Comparison of ENCODE assay signal across 25 cellular contexts in the genomic region with DNA sequence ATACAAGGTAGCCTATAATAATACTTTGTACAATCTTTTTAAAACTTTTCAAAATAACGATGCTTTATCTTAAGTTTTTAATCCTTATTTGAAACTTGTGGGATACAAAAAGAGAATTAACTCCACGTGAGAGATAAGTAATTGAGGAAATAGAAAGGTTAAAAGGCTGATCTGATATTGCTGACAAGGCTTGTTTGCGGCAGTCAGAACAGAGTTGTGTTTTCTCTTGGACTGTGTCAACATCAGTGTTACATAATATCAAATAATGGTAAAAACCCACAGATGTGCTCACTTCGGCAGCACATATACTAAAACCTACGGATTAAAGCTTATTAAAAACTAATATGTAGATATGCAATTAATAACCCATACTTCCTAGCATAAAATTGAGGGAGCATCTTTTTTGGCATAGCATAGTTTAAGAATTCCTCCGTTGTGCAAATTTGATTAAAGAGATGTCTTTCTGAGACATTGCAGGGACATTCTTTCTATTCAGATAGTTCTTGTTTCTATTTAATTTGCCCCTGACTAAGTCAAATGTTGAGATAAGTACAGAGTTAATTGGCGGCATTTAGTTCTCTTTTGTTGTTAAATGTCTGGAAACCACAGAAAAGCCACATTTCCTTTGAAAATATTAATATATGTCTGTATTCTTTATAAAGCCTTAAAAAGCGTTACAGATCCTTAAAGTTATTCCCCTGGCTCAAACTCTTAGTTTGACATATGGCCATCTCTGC.
A peak's percentile ranks its signal among the peaks of the same experiment; 100 is the strongest.
DNase-seq lines count a peak whose midpoint lies in the region; ATAC-seq and TF ChIP-seq lines count a peak whose summit lies in the region.
"Had no signal": no experiment of that assay in that cellular context is flagged by ENCODE, and none has a peak within 500 bp of the region (broad histone marks: within the 10 kb centered on the region; RNA-seq: fewer than 3 reads in every experiment).

No MANE protein-coding gene starts in this region.

- intact Hi-C loops in Right ventricle myocardium superior (cut with DNase I) (no loop called here), left cardiac atrium (cut with DNase I) (no loop called here), spleen (cut with DNase I; ENCODE audit: low total_unique reads) (no loop called here)
- intact Hi-C loops in CD4-positive, alpha-beta memory T cell (cut with micrococcal nuclease), result no loop called here

- no peak for DNase-seq in Right ventricle myocardium superior
- DNase-seq in left cardiac atrium, result no peak
- DNase-seq in A172 (ENCODE audit: low spot score), result no peak
- DNase-seq in NCI-H146 (lab: John Stamatoyannopoulos, UW), result no peak
- no peak for DNase-seq in CD4-positive, alpha-beta memory T cell
- no peak for DNase-seq in spleen
- DNase-seq: activated CD4-positive, alpha-beta T cell treated with anti-CD3 and anti-CD28 coated beads for 48 hours; activated naive CD4-positive, alpha-beta T cell treated with anti-CD3 and anti-CD28 coated beads, Interleukin-2, amount 50 U/mL, for 16 hours; caudate nucleus; dermis blood vessel endothelial cell; head of caudate nucleus; MG63; NCI-H2171; NCI-H69; OCI-M1; stimulated activated CD4-positive, alpha-beta T cell treated with anti-CD3 and anti-CD28 coated beads, Interleukin-4, amount 100 ng/mL, for 4 hours; T-cell had no signal

- H3K36me3 ChIP-seq in liver (ENCODE audit: control insufficient read depth in 4 of 4, insufficient read depth in 3 of 4, low read depth in 1 of 4, low read length in 3 of 4) (no peaks in the 10 kb centered on the region), spleen (peaks cover 0 to 27% (median 3%) of the 10 kb centered on the region in 6 donors)
- H3K36me3 ChIP-seq in CD4-positive, alpha-beta memory T cell (ENCODE audit: insufficient read depth, low read length), result no peaks in the 10 kb centered on the region
- H3K36me3 ChIP-seq: MG63, neural progenitor cell had no signal

- POLR2A ChIA-PET in CD4-positive, alpha-beta memory T cell (lab: Charles Lee; ENCODE audit: partially characterized antibody), result no interaction called here

- H3K27ac ChIP-seq in VCaP, result peak overlapping the region; percentile 40
- peak overlapping the region; percentile 25 to 43 for H3K27ac ChIP-seq in liver (ENCODE audit: low read depth in 1 of 2, low read length in 2 of 2)
- no peak overlapping the region for H3K27ac ChIP-seq in CD4-positive, alpha-beta memory T cell (ENCODE audit: low read depth, low read length)
- H3K27ac ChIP-seq in spleen, result peak overlapping the region in 4 of 8 donors; percentile 9 to 43 (median 30)
- H3K27ac ChIP-seq: neural progenitor cell, skin epidermis, tibial nerve had no signal

- no peaks in the 10 kb centered on the region for H3K27me3 Mint-ChIP-seq in CD4-positive, alpha-beta memory T cell
- H3K27me3 Mint-ChIP-seq: stimulated activated naive CD8-positive, alpha-beta T cell treated with anti-CD3 and anti-CD28 coated beads, Interleukin-15, Interleukin-2, amounts not matched to agents 100 ng/mL and 50 ng/mL, for 24 hours; T-cell had no signal

- H3K4me3 ChIP-seq in liver (ENCODE audit: low read depth in 1 of 3, low read length in 3 of 3) (peak overlapping the region in 1 of 3 donors; percentile 46), spleen (no peak overlapping the region)
- no peak overlapping the region for H3K4me3 ChIP-seq in CD4-positive, alpha-beta memory T cell (ENCODE audit: low read length in 2 of 2)
- H3K4me3 ChIP-seq: GM23338, MG63, neural progenitor cell, skin epidermis, tibial nerve had no signal

- 20% methylated on average over 8 of the region's 8 CpGs for WGBS in liver
- 25 to 41% (median 28%) methylated on average over 8 of the region's 8 CpGs for WGBS in spleen, 5 donors

- no peaks in the 10 kb centered on the region for H3K4me1 Mint-ChIP-seq in CD4-positive, alpha-beta memory T cell
- H3K4me1 Mint-ChIP-seq: neural progenitor cell, T-cell had no signal

- peak overlapping the region in 1 of 2 donors; percentile 49 for H3K9ac ChIP-seq in liver (ENCODE audit: low read depth in 1 of 2, low read length in 2 of 2)
- H3K9ac ChIP-seq: neural progenitor cell had no signal

- no peaks in the 10 kb centered on the region for H3K9me3 ChIP-seq in liver (ENCODE audit: control insufficient read depth in 4 of 4, low read length in 3 of 4)
- no peaks in the 10 kb centered on the region for H3K9me3 ChIP-seq in CD4-positive, alpha-beta memory T cell (ENCODE audit: control insufficient read depth in 1 of 2, low read length in 2 of 2)
- no peaks in the 10 kb centered on the region for H3K9me3 ChIP-seq in spleen
- H3K9me3 ChIP-seq: MG63, tibial nerve had no signal

- TF ChIP-seq POLR2A in spleen (IDR thresholded peaks at IDR 0.05), result no peak

- no peaks in the 10 kb centered on the region for H3K27me3 ChIP-seq in liver (ENCODE audit: control insufficient read depth in 4 of 4, insufficient read depth in 4 of 4, low read length in 3 of 4)
- H3K27me3 ChIP-seq in CD4-positive, alpha-beta memory T cell (ENCODE audit: insufficient read depth, low read length), result no peaks in the 10 kb centered on the region
- H3K27me3 ChIP-seq in spleen (replicated peaks in 1 of 7), result no peaks in the 10 kb centered on the region
- H3K27me3 ChIP-seq: MG63, neural progenitor cell, tibial nerve had no signal

- H3K27ac Mint-ChIP-seq in CD4-positive, alpha-beta memory T cell, result no peak overlapping the region
- H3K27ac Mint-ChIP-seq: GM23338; neural progenitor cell; stimulated activated naive CD8-positive, alpha-beta T cell treated with anti-CD3 and anti-CD28 coated beads, Interleukin-15, Interleukin-2, amounts not matched to agents 100 ng/mL and 50 ng/mL, for 24 hours; T-cell had no signal

- peaks cover 4 to 22% of the 10 kb centered on the region in 2 donors for H3K36me3 Mint-ChIP-seq in CD4-positive, alpha-beta memory T cell

- ATAC-seq in Right ventricle myocardium superior (ENCODE audit: poor library complexity), result peak; percentile 70
- no peak for ATAC-seq in left cardiac atrium
- ATAC-seq: GM23338, Right ventricle myocardium inferior, T-cell had no signal

- no peak overlapping the region for H3K4me3 Mint-ChIP-seq in CD4-positive, alpha-beta memory T cell
- H3K4me3 Mint-ChIP-seq: GM23338; neural progenitor cell; stimulated activated naive CD8-positive, alpha-beta T cell treated with anti-CD3 and anti-CD28 coated beads, Interleukin-15, Interleukin-2, amounts not matched to agents 100 ng/mL and 50 ng/mL, for 24 hours; T-cell had no signal

- CTCF ChIA-PET in CD4-positive, alpha-beta memory T cell (lab: Charles Lee; ENCODE audit: partially characterized antibody), result no interaction called here

- no peak for TF ChIP-seq CTCF in VCaP (conservative IDR thresholded peaks at IDR 0.05)
- TF ChIP-seq CTCF in liver (IDR thresholded peaks at IDR 0.05; ENCODE audit: low read depth, low read length, missing input control), result no peak
- no peak for TF ChIP-seq CTCF in spleen (IDR thresholded peaks at IDR 0.05 in 8 of 11, conservative IDR thresholded peaks at IDR 0.05 in 3 of 11)

- H3K9me3 Mint-ChIP-seq in CD4-positive, alpha-beta memory T cell, result no peaks in the 10 kb centered on the region
- H3K9me3 Mint-ChIP-seq: GM23338; neural progenitor cell; stimulated activated naive CD8-positive, alpha-beta T cell treated with anti-CD3 and anti-CD28 coated beads, Interleukin-15, Interleukin-2, amounts not matched to agents 100 ng/mL and 50 ng/mL, for 24 hours; T-cell had no signal

- TF ChIP-seq RAD21 in liver (IDR thresholded peaks at IDR 0.05), result peak; percentile 38 to 43

- peaks cover 4 to 27% (median 23%) of the 10 kb centered on the region in 4 donors for H3K4me1 ChIP-seq in liver (ENCODE audit: control insufficient read depth in 4 of 4, insufficient read depth in 4 of 4, low read length in 3 of 4)
- no peaks in the 10 kb centered on the region for H3K4me1 ChIP-seq in CD4-positive, alpha-beta memory T cell (ENCODE audit: insufficient read depth, low read length)
- peaks cover 0 to 24% (median 6%) of the 10 kb centered on the region in 6 donors for H3K4me1 ChIP-seq in spleen
- H3K4me1 ChIP-seq: neural progenitor cell had no signal

TF ChIP-seq in liver, 16 proteins besides CTCF, POLR2A, EP300 and RAD21 (continues in another document):
- peak; percentile 62 for TF ChIP-seq ZBTB33 (IDR thresholded peaks at IDR 0.05)
- peak; percentile 98 for TF ChIP-seq FOXA1 (IDR thresholded peaks at IDR 0.05)
- TF ChIP-seq FOXA2 (IDR thresholded peaks at IDR 0.05), result peak; percentile 99
- peak; percentile 27 for TF ChIP-seq SP1 (IDR thresholded peaks at IDR 0.05)
- peak; percentile 43 to 53 for TF ChIP-seq JUND (IDR thresholded peaks at IDR 0.05)
- TF ChIP-seq EGR1 (IDR thresholded peaks at IDR 0.05; ENCODE audit: low read depth in 2 of 2), result no peak
- TF ChIP-seq TAF1 (conservative IDR thresholded peaks at IDR 0.05), result no peak
- no peak for TF ChIP-seq HNF4G (IDR thresholded peaks at IDR 0.05)
